ENCODE assay signal across 10 cellular contexts in the genomic region with DNA sequence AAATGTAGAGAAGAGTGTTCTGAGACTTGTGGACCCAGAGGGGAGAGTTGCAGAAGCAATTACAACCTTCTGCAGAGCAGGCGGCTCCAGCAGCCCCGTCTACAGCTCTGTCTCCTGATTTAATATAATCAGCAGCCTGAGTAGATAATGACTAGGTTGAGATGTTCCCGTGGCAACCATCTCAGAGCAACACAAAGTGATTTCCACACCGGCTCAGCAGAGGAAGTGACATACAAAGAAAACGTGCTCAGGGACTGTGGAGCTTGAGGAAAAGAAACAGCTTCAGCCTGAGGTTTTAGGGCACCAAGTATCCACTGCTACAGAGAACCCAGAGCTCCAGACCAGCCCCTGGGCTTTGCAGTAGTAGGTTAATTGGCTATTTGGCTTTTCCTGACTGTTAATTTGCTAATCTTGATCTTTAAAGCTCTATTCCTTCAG.
A peak's percentile ranks its signal among the peaks of the same experiment; 100 is the strongest.
DNase-seq lines count a peak whose midpoint lies in the region; ATAC-seq, FAIRE-seq and TF ChIP-seq lines count a peak whose summit lies in the region.
"Had no signal": no experiment of that assay in that cellular context is flagged by ENCODE, and none has a peak within 500 bp of the region (broad histone marks: within the 10 kb centered on the region; RNA-seq: fewer than 3 reads in every experiment).

No MANE protein-coding gene starts in this region.

- no peak overlapping the region for H2AFZ ChIP-seq in ACC112 (ENCODE audit: low read length, unreplicated experiment)
- peak overlapping the region; percentile 91 for H2AFZ ChIP-seq in neural progenitor cell (replicated peaks)

- no peaks in the 10 kb centered on the region for H3F3A ChIP-seq in neural progenitor cell (ENCODE audit: low read depth)

- H3K4me1 ChIP-seq in ACC112 (ENCODE audit: control insufficient read depth, insufficient read depth, low read length, unreplicated experiment) (peaks cover 5% of the 10 kb centered on the region), NT2/D1 (ENCODE audit: insufficient read depth, insufficient read length) (no peaks in the 10 kb centered on the region), esophagus (ENCODE audit: control insufficient read depth in 2 of 2, insufficient read depth in 2 of 2, low read length in 1 of 2) (peaks cover 3 to 12% of the 10 kb centered on the region in 2 donors), neural progenitor cell (peaks cover 12% of the 10 kb centered on the region)

- peaks cover 7% of the 10 kb centered on the region for H3K27me3 Mint-ChIP-seq in neural progenitor cell (ENCODE audit: insufficient read depth, low read depth)
- H3K27me3 Mint-ChIP-seq: activated B cell treated with CpG ODN at 0.5 μM for 24 hours had no signal

- H3K36me3 ChIP-seq in ACC112 (ENCODE audit: insufficient read depth, low read length) (no peaks in the 10 kb centered on the region), NT2/D1 (ENCODE audit: insufficient read depth, insufficient read length, low read length) (no peaks in the 10 kb centered on the region), esophagus (ENCODE audit: control insufficient read depth in 2 of 2, insufficient read depth in 2 of 2, low read length in 1 of 2) (no peaks in the 10 kb centered on the region), neural progenitor cell (no peaks in the 10 kb centered on the region)

- DNase-seq in HTR-8/SVneo (ENCODE audit: insufficient read length, low spot score) = peak; percentile 22
- DNase-seq in NT2/D1 (ENCODE audit: low read depth, low spot score) = peak; percentile 39
- peak; percentile 77 for DNase-seq in neural progenitor cell (ENCODE audit: low spot score)
- DNase-seq in stimulated activated CD4-positive, alpha-beta T cell treated with anti-CD3 and anti-CD28 coated beads, Interleukin-15, amount 100 ng/mL, for 24 hours = no peak
- DNase-seq in activated CD4-positive, alpha-beta T cell treated with anti-CD3 and anti-CD28 coated beads for 4 hours = no peak
- DNase-seq: activated B cell treated with CpG ODN at 0.5 μM for 24 hours had no signal

- 16 to 20% methylated on average over 5 of the region's 5 CpGs for WGBS in esophagus, 2 donors

- no peak for TF ChIP-seq CTCF in neural progenitor cell (IDR thresholded peaks at IDR 0.05)

- H3K36me3 Mint-ChIP-seq in neural progenitor cell = no peaks in the 10 kb centered on the region

- H3K27ac Mint-ChIP-seq in neural progenitor cell = peak overlapping the region; percentile 90
- H3K27ac Mint-ChIP-seq: activated B cell treated with CpG ODN at 0.5 μM for 24 hours had no signal

- no peaks in the 10 kb centered on the region for H3K79me2 ChIP-seq in ACC112 (ENCODE audit: control insufficient read depth, insufficient read depth, low read length, unreplicated experiment)
- H3K79me2 ChIP-seq in neural progenitor cell (ENCODE audit: low read depth) = no peaks in the 10 kb centered on the region

- no peaks in the 10 kb centered on the region for H4K20me1 ChIP-seq in neural progenitor cell (ENCODE audit: low read depth)

- H3K27me3 ChIP-seq in ACC112 (ENCODE audit: insufficient read depth, low read length) = no peaks in the 10 kb centered on the region
- no peaks in the 10 kb centered on the region for H3K27me3 ChIP-seq in NT2/D1 (ENCODE audit: insufficient read depth, insufficient read length)
- no peaks in the 10 kb centered on the region for H3K27me3 ChIP-seq in esophagus (ENCODE audit: control insufficient read depth in 1 of 2, insufficient read depth in 2 of 2, low read length in 2 of 2)
- H3K27me3 ChIP-seq in neural progenitor cell = no peaks in the 10 kb centered on the region

- H3K9me3 Mint-ChIP-seq in neural progenitor cell = peaks cover 1% of the 10 kb centered on the region
- H3K9me3 Mint-ChIP-seq: activated B cell treated with CpG ODN at 0.5 μM for 24 hours had no signal

- peak overlapping the region; percentile 40 for H3K4me2 ChIP-seq in neural progenitor cell

- no peak for ATAC-seq in GM19035 (IDR thresholded peaks at IDR 0.05; ENCODE audit: unreplicated experiment)

- H3K4me3 ChIP-seq in ACC112 (ENCODE audit: low read depth, low read length) (no peak overlapping the region), NT2/D1 (ENCODE audit: insufficient read length, low read depth) (no peak overlapping the region), esophagus (ENCODE audit: low read depth in 1 of 2, low read length in 2 of 2) (no peak overlapping the region), neural progenitor cell (no peak overlapping the region)

- no peaks in the 10 kb centered on the region for H3K9me3 ChIP-seq in NT2/D1 (ENCODE audit: insufficient read depth, low read length)
- no peaks in the 10 kb centered on the region for H3K9me3 ChIP-seq in esophagus (ENCODE audit: control insufficient read depth in 2 of 2, insufficient read depth in 1 of 2, low read depth in 1 of 2, low read length in 1 of 2)
- no peaks in the 10 kb centered on the region for H3K9me3 ChIP-seq in neural progenitor cell (ENCODE audit: low read depth)

- H3K27ac ChIP-seq in ACC112 (ENCODE audit: low read depth, low read length) = peak overlapping the region; percentile 46
- H3K27ac ChIP-seq in esophagus (ENCODE audit: low read depth in 2 of 2, low read length in 1 of 2) = peak overlapping the region; percentile 42 to 72
- H3K27ac ChIP-seq in neural progenitor cell = no peak overlapping the region

- H3K4me3 Mint-ChIP-seq in neural progenitor cell = peak overlapping the region; percentile 14
- H3K4me3 Mint-ChIP-seq: activated B cell treated with CpG ODN at 0.5 μM for 24 hours had no signal

- no peak for FAIRE-seq in HTR-8/SVneo (lab: Jason Lieb, UNC)
- FAIRE-seq: G401.6 had no signal

- no peak overlapping the region for H3K9ac ChIP-seq in NT2/D1 (ENCODE audit: insufficient read length, low read depth)
- H3K9ac ChIP-seq in neural progenitor cell = no peak overlapping the region

- H3K4me1 Mint-ChIP-seq in neural progenitor cell = peaks cover 43% of the 10 kb centered on the region
- H3K4me1 Mint-ChIP-seq: activated B cell treated with CpG ODN at 0.5 μM for 24 hours had no signal

Comparison
In these comparisons a context has a peak if more than half of its experiments do, and no peak if none do; other contexts are left out.
1. DNase-seq: peak in HTR-8/SVneo (single experiment), NT2/D1 (single experiment) and neural progenitor cell (single experiment); none in stimulated activated CD4-positive, alpha-beta T cell treated with anti-CD3 and anti-CD28 coated beads, Interleukin-15, amount 100 ng/mL, for 24 hours (single experiment) and activated CD4-positive, alpha-beta T cell treated with anti-CD3 and anti-CD28 coated beads for 4 hours (0 of 2).